ENCODE assay signal across 21 cellular contexts in genomic region chr10:129631870-129632623, GRCh38.
"Had no signal": no experiment of that assay in that cellular context is flagged by ENCODE, and none has a peak within 500 bp of the region (broad histone marks: within the 10 kb centered on the region; RNA-seq: fewer than 3 reads in every experiment).

No MANE protein-coding gene starts in this region.

- H3K27me3 Mint-ChIP-seq: T-cell had no signal

- H3K27ac ChIP-seq: HL-60 had no signal

- H3K36me3 ChIP-seq: MG63 had no signal

- H3K4me3 ChIP-seq: MG63 had no signal

- H3K4me3 Mint-ChIP-seq: T-cell had no signal

- DNase-seq: KBM-7, MG63, NCI-H1092 treated with DMSO at 0.1 percent for 48 hours, NCI-H1436, NCI-H187, NCI-H2029, NCI-H2081 treated with DMSO at 0.1 percent for 48 hours, NCI-H2171, NCI-H226, NCI-H446, NCI-H510A, NCI-H524 treated with DMSO at 0.1 percent for 48 hours, NCI-H69, NCI-H774, Right ventricle myocardium superior, RPMI8226, SIG-M5, SK-N-SH, SW 1271, T-cell had no signal

- H3K27me3 ChIP-seq: MG63 had no signal

- H3K27ac Mint-ChIP-seq: T-cell had no signal

- ATAC-seq: T-cell had no signal

- H3K9me3 ChIP-seq: MG63, SK-N-SH had no signal
